1 cellular context compared by ENCODE assay signal in the genomic region with DNA sequence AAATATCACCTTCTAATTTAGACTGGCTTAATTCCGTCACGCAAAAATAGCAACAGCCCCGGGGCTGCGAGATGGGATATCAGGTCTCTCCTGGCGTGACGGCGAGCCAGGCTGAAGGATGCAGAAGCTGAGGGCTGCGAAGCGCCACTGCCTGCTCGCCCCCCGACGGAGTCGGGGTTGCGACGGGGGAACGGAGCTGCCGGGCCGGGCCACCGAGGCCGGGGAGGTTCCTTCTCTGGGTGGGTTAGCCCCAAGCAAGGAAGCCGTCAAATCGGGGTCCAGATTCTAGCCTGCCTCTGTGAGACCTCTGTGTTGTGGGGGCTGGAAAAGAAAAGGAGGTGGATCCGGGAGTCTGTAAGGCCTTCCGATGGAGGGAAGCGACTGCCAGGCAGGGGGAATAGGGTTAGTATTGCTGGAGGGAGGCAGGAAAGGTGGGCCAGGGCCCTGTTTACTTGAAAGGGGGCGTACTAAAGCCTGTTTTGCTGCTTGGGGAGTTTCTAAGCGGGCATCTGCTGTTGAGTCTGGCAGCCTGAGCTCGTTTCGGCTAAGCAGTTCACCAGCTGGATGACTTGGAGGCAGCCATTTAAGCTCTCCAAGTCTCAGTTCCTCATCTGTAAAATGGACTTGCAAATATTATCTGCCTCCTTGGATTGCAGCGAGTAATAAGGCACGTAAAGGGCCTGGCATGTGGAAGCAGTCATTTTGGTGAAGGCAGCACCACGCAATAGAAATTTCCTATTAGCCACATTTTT.
TF ChIP-seq lines count a peak whose summit lies in the region.

No MANE protein-coding gene starts in this region.

TF ChIP-seq in HepG2, 621 proteins besides CTCF, POLR2A, EP300 and RAD21 (continues in another document):
- TF ChIP-seq, protein P1, sequence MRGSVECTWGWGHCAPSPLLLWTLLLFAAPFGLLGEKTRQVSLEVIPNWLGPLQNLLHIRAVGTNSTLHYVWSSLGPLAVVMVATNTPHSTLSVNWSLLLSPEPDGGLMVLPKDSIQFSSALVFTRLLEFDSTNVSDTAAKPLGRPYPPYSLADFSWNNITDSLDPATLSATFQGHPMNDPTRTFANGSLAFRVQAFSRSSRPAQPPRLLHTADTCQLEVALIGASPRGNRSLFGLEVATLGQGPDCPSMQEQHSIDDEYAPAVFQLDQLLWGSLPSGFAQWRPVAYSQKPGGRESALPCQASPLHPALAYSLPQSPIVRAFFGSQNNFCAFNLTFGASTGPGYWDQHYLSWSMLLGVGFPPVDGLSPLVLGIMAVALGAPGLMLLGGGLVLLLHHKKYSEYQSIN (CRISPR knock-in tag; IDR thresholded peaks at IDR 0.05; ENCODE audit: borderline replicate concordance), result no peak
- TF ChIP-seq CCDC6 (CRISPR knock-in tag; IDR thresholded peaks at IDR 0.05) (no peak), FOSL1 (CRISPR knock-in tag; IDR thresholded peaks at IDR 0.05; ENCODE audit: borderline replicate concordance) (no peak), HDAC1 (CRISPR knock-in tag; IDR thresholded peaks at IDR 0.05) (no peak), TRIM24 (CRISPR knock-in tag; IDR thresholded peaks at IDR 0.05) (no peak), ZNF326 (CRISPR knock-in tag; IDR thresholded peaks at IDR 0.05; ENCODE audit: borderline replicate concordance) (no peak), ZNF737 (CRISPR knock-in tag; IDR thresholded peaks at IDR 0.05; ENCODE audit: borderline replicate concordance) (no peak), NBN (conservative IDR thresholded peaks at IDR 0.05) (no peak), ZNF33A (CRISPR knock-in tag; IDR thresholded peaks at IDR 0.05; ENCODE audit: borderline replicate concordance) (no peak), MTA1 (CRISPR knock-in tag; IDR thresholded peaks at IDR 0.05; ENCODE audit: borderline replicate concordance) (no peak), NFATC3 (CRISPR knock-in tag; IDR thresholded peaks at IDR 0.05) (peak; percentile 77; the same call in 1 of the 2 replicates), ZNF205 (CRISPR knock-in tag; IDR thresholded peaks at IDR 0.05) (0 out of 2 replicates have a peak, but pooled peaks have one; percentile 24), ZNF564 (CRISPR knock-in tag; IDR thresholded peaks at IDR 0.05) (0 out of 2 replicates have a peak, but pooled peaks have one; percentile 35), ZNF282 (IDR thresholded peaks at IDR 0.05; ENCODE audit: partially characterized antibody) (no peak), PITX1 (CRISPR knock-in tag; IDR thresholded peaks at IDR 0.05) (no peak), TCF12 (IDR thresholded peaks at IDR 0.05) (no peak), TCF12 (CRISPR knock-in tag; IDR thresholded peaks at IDR 0.05) (no peak), TOE1 (CRISPR knock-in tag; IDR thresholded peaks at IDR 0.05) (no peak), MAFG (CRISPR knock-in tag; IDR thresholded peaks at IDR 0.05) (no peak), SNAPC2 (CRISPR knock-in tag; IDR thresholded peaks at IDR 0.05) (no peak), ZNF432 (CRISPR knock-in tag; IDR thresholded peaks at IDR 0.05; ENCODE audit: borderline replicate concordance) (no peak), ZNF747 (CRISPR knock-in tag; IDR thresholded peaks at IDR 0.05; ENCODE audit: borderline replicate concordance) (no peak), ZMYM2 (CRISPR knock-in tag; IDR thresholded peaks at IDR 0.05) (no peak), EHMT2 (IDR thresholded peaks at IDR 0.05; ENCODE audit: borderline replicate concordance, low read depth, low read length) (no peak)
- TF ChIP-seq, protein P2, sequence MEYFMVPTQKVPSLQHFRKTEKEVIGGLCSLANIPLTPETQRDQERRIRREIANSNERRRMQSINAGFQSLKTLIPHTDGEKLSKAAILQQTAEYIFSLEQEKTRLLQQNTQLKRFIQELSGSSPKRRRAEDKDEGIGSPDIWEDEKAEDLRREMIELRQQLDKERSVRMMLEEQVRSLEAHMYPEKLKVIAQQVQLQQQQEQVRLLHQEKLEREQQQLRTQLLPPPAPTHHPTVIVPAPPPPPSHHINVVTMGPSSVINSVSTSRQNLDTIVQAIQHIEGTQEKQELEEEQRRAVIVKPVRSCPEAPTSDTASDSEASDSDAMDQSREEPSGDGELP (IDR thresholded peaks at IDR 0.05; ENCODE audit: borderline replicate concordance, low read depth), result no peak
- TF ChIP-seq, protein P3, sequence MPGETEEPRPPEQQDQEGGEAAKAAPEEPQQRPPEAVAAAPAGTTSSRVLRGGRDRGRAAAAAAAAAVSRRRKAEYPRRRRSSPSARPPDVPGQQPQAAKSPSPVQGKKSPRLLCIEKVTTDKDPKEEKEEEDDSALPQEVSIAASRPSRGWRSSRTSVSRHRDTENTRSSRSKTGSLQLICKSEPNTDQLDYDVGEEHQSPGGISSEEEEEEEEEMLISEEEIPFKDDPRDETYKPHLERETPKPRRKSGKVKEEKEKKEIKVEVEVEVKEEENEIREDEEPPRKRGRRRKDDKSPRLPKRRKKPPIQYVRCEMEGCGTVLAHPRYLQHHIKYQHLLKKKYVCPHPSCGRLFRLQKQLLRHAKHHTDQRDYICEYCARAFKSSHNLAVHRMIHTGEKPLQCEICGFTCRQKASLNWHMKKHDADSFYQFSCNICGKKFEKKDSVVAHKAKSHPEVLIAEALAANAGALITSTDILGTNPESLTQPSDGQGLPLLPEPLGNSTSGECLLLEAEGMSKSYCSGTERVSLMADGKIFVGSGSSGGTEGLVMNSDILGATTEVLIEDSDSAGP (CRISPR knock-in tag; IDR thresholded peaks at IDR 0.05; ENCODE audit: borderline replicate concordance), result 0 out of 2 replicates have a peak, but pooled peaks have one; percentile 1
- TF ChIP-seq, protein P4, sequence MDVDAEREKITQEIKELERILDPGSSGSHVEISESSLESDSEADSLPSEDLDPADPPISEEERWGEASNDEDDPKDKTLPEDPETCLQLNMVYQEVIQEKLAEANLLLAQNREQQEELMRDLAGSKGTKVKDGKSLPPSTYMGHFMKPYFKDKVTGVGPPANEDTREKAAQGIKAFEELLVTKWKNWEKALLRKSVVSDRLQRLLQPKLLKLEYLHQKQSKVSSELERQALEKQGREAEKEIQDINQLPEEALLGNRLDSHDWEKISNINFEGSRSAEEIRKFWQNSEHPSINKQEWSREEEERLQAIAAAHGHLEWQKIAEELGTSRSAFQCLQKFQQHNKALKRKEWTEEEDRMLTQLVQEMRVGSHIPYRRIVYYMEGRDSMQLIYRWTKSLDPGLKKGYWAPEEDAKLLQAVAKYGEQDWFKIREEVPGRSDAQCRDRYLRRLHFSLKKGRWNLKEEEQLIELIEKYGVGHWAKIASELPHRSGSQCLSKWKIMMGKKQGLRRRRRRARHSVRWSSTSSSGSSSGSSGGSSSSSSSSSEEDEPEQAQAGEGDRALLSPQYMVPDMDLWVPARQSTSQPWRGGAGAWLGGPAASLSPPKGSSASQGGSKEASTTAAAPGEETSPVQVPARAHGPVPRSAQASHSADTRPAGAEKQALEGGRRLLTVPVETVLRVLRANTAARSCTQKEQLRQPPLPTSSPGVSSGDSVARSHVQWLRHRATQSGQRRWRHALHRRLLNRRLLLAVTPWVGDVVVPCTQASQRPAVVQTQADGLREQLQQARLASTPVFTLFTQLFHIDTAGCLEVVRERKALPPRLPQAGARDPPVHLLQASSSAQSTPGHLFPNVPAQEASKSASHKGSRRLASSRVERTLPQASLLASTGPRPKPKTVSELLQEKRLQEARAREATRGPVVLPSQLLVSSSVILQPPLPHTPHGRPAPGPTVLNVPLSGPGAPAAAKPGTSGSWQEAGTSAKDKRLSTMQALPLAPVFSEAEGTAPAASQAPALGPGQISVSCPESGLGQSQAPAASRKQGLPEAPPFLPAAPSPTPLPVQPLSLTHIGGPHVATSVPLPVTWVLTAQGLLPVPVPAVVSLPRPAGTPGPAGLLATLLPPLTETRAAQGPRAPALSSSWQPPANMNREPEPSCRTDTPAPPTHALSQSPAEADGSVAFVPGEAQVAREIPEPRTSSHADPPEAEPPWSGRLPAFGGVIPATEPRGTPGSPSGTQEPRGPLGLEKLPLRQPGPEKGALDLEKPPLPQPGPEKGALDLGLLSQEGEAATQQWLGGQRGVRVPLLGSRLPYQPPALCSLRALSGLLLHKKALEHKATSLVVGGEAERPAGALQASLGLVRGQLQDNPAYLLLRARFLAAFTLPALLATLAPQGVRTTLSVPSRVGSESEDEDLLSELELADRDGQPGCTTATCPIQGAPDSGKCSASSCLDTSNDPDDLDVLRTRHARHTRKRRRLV (CRISPR knock-in tag; IDR thresholded peaks at IDR 0.05), result no peak
- TF ChIP-seq, protein P5, sequence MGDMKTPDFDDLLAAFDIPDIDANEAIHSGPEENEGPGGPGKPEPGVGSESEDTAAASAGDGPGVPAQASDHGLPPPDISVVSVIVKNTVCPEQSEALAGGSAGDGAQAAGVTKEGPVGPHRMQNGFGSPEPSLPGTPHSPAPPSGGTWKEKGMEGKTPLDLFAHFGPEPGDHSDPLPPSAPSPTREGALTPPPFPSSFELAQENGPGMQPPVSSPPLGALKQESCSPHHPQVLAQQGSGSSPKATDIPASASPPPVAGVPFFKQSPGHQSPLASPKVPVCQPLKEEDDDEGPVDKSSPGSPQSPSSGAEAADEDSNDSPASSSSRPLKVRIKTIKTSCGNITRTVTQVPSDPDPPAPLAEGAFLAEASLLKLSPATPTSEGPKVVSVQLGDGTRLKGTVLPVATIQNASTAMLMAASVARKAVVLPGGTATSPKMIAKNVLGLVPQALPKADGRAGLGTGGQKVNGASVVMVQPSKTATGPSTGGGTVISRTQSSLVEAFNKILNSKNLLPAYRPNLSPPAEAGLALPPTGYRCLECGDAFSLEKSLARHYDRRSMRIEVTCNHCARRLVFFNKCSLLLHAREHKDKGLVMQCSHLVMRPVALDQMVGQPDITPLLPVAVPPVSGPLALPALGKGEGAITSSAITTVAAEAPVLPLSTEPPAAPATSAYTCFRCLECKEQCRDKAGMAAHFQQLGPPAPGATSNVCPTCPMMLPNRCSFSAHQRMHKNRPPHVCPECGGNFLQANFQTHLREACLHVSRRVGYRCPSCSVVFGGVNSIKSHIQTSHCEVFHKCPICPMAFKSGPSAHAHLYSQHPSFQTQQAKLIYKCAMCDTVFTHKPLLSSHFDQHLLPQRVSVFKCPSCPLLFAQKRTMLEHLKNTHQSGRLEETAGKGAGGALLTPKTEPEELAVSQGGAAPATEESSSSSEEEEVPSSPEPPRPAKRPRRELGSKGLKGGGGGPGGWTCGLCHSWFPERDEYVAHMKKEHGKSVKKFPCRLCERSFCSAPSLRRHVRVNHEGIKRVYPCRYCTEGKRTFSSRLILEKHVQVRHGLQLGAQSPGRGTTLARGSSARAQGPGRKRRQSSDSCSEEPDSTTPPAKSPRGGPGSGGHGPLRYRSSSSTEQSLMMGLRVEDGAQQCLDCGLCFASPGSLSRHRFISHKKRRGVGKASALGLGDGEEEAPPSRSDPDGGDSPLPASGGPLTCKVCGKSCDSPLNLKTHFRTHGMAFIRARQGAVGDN (CRISPR knock-in tag; IDR thresholded peaks at IDR 0.05), result peak; percentile 58
- TF ChIP-seq, protein P6, sequence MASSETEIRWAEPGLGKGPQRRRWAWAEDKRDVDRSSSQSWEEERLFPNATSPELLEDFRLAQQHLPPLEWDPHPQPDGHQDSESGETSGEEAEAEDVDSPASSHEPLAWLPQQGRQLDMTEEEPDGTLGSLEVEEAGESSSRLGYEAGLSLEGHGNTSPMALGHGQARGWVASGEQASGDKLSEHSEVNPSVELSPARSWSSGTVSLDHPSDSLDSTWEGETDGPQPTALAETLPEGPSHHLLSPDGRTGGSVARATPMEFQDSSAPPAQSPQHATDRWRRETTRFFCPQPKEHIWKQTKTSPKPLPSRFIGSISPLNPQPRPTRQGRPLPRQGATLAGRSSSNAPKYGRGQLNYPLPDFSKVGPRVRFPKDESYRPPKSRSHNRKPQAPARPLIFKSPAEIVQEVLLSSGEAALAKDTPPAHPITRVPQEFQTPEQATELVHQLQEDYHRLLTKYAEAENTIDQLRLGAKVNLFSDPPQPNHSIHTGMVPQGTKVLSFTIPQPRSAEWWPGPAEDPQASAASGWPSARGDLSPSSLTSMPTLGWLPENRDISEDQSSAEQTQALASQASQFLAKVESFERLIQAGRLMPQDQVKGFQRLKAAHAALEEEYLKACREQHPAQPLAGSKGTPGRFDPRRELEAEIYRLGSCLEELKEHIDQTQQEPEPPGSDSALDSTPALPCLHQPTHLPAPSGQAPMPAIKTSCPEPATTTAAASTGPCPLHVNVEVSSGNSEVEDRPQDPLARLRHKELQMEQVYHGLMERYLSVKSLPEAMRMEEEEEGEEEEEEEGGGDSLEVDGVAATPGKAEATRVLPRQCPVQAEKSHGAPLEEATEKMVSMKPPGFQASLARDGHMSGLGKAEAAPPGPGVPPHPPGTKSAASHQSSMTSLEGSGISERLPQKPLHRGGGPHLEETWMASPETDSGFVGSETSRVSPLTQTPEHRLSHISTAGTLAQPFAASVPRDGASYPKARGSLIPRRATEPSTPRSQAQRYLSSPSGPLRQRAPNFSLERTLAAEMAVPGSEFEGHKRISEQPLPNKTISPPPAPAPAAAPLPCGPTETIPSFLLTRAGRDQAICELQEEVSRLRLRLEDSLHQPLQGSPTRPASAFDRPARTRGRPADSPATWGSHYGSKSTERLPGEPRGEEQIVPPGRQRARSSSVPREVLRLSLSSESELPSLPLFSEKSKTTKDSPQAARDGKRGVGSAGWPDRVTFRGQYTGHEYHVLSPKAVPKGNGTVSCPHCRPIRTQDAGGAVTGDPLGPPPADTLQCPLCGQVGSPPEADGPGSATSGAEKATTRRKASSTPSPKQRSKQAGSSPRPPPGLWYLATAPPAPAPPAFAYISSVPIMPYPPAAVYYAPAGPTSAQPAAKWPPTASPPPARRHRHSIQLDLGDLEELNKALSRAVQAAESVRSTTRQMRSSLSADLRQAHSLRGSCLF (CRISPR knock-in tag; IDR thresholded peaks at IDR 0.05; ENCODE audit: borderline replicate concordance), result no peak
- TF ChIP-seq, protein P7, sequence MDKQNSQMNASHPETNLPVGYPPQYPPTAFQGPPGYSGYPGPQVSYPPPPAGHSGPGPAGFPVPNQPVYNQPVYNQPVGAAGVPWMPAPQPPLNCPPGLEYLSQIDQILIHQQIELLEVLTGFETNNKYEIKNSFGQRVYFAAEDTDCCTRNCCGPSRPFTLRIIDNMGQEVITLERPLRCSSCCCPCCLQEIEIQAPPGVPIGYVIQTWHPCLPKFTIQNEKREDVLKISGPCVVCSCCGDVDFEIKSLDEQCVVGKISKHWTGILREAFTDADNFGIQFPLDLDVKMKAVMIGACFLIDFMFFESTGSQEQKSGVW (CRISPR knock-in tag; IDR thresholded peaks at IDR 0.05; ENCODE audit: borderline replicate concordance), result no peak
